9 cellular contexts compared by ENCODE assay signal in genomic region chr12:11731042-11731357, GRCh38.
DNase-seq lines count a peak whose midpoint lies in the region; ATAC-seq and TF ChIP-seq lines count a peak whose summit lies in the region.
"Had no signal": no experiment of that assay in that cellular context is flagged by ENCODE, and none has a peak within 500 bp of the region (broad histone marks: within the 10 kb centered on the region; RNA-seq: fewer than 3 reads in every experiment).

No MANE protein-coding gene starts in this region.

- POLR2A ChIA-PET in activated CD4-positive, alpha-beta T cell treated with anti-CD3 and anti-CD28 coated beads for 36 hours (lab: Charles Lee), result interaction anchor here (0.7 to 1.9 kb wide), 5 partner anchors 32 to 278 kb away, joined by 4 to 12 read pairs (median 4); no protein-coding TSS in a partner anchor
- POLR2A ChIA-PET in activated CD8-positive, alpha-beta T cell treated with anti-CD3 and anti-CD28 coated beads for 36 hours (lab: Charles Lee), result interaction anchor here (0.7 to 1.5 kb wide), 6 partner anchors 12 to 900 kb away, joined by 3 to 6 read pairs (median 4); no protein-coding TSS in a partner anchor

- WGBS in thyroid gland, 2 donors, result 67 to 72% methylated on average over 1 of the region's 1 CpG

- peak overlapping the region; percentile 88 for H3K27ac Mint-ChIP-seq in activated CD4-positive, alpha-beta T cell treated with anti-CD3 and anti-CD28 coated beads for 36 hours
- H3K27ac Mint-ChIP-seq in activated CD8-positive, alpha-beta T cell treated with anti-CD3 and anti-CD28 coated beads for 36 hours, result peak overlapping the region; percentile 89
- peak overlapping the region; percentile 95 for H3K27ac Mint-ChIP-seq in memory B cell
- no peak overlapping the region for H3K27ac Mint-ChIP-seq in nephron progenitor cell

- H3K4me3 ChIP-seq in thyroid gland (replicated peaks in 1 of 3), result no peak overlapping the region

- CTCF ChIA-PET in activated CD4-positive, alpha-beta T cell treated with anti-CD3 and anti-CD28 coated beads for 36 hours (lab: Charles Lee), result interaction anchor here (0.6 to 1.7 kb wide), 8 partner anchors 10 to 624 kb away, joined by 3 to 9 read pairs (median 4); no protein-coding TSS in a partner anchor
- CTCF ChIA-PET in activated CD8-positive, alpha-beta T cell treated with anti-CD3 and anti-CD28 coated beads for 36 hours (lab: Charles Lee), result interaction anchor here (0.6 to 4.1 kb wide), 8 partner anchors 13 to 305 kb away, joined by 3 to 15 read pairs (median 4); partner anchors contain the start of gene ETV6

- ATAC-seq in activated CD4-positive, alpha-beta T cell treated with anti-CD3 and anti-CD28 coated beads for 36 hours, result peak; percentile 64
- peak; percentile 62 for ATAC-seq in activated CD8-positive, alpha-beta T cell treated with anti-CD3 and anti-CD28 coated beads for 36 hours
- no peak for ATAC-seq in memory B cell (ENCODE audit: low read depth)
- no peak for ATAC-seq in GM21786 (IDR thresholded peaks at IDR 0.05; ENCODE audit: unreplicated experiment)

- H3K4me1 ChIP-seq in thyroid gland, result peaks cover 48 to 56% of the 10 kb centered on the region in 2 donors

- H3K4me3 Mint-ChIP-seq in activated CD4-positive, alpha-beta T cell treated with anti-CD3 and anti-CD28 coated beads for 36 hours, result peak overlapping the region; percentile 21
- H3K4me3 Mint-ChIP-seq in activated CD8-positive, alpha-beta T cell treated with anti-CD3 and anti-CD28 coated beads for 36 hours, result peak overlapping the region; percentile 16
- H3K4me3 Mint-ChIP-seq in memory B cell, result peak overlapping the region; percentile 57
- H3K4me3 Mint-ChIP-seq in nephron progenitor cell, result no peak overlapping the region

- no peaks in the 10 kb centered on the region for H3K9me3 ChIP-seq in thyroid gland

- no peak for TF ChIP-seq CTCF in activated CD8-positive, alpha-beta T cell treated with anti-CD3 and anti-CD28 coated beads for 36 hours (IDR thresholded peaks at IDR 0.05)
- TF ChIP-seq CTCF in thyroid gland (IDR thresholded peaks at IDR 0.05) (no peak), nephron progenitor cell (IDR thresholded peaks at IDR 0.05) (no peak)

- peak overlapping the region; percentile 78 to 91 (median 81) for H3K27ac ChIP-seq in thyroid gland

- intact Hi-C loops in activated CD4-positive, alpha-beta T cell treated with anti-CD3 and anti-CD28 coated beads for 36 hours (cut with DNase I, micrococcal nuclease), result loop anchor here (1.0 to 5.0 kb wide), 5 partner anchors 32 to 249 kb away; no protein-coding TSS in a partner anchor
- intact Hi-C loops in activated CD8-positive, alpha-beta T cell treated with anti-CD3 and anti-CD28 coated beads for 36 hours (cut with micrococcal nuclease), result loop anchor here (5.0 kb wide), 1 partner anchor 36 kb away; no protein-coding TSS in a partner anchor
- intact Hi-C loops in thyroid gland (cut with DNase I), result no loop called here

- peaks cover 83% of the 10 kb centered on the region for H3K4me1 Mint-ChIP-seq in activated CD4-positive, alpha-beta T cell treated with anti-CD3 and anti-CD28 coated beads for 36 hours
- H3K4me1 Mint-ChIP-seq in activated CD8-positive, alpha-beta T cell treated with anti-CD3 and anti-CD28 coated beads for 36 hours (ENCODE audit: low read depth), result peaks cover 69% of the 10 kb centered on the region
- H3K4me1 Mint-ChIP-seq in memory B cell (peaks cover 63% of the 10 kb centered on the region), nephron progenitor cell (peaks cover 26% of the 10 kb centered on the region)

- TF ChIP-seq POLR2A in thyroid gland (IDR thresholded peaks at IDR 0.05), result no peak

- no peak for DNase-seq in activated CD4-positive, alpha-beta T cell treated with anti-CD3 and anti-CD28 coated beads for 36 hours
- DNase-seq in activated CD4-positive, alpha-beta T cell treated with anti-CD3 and anti-CD28 coated beads for 48 hours, result no peak
- peak; percentile 26 for DNase-seq in activated CD8-positive, alpha-beta T cell treated with anti-CD3 and anti-CD28 coated beads for 36 hours
- no peak for DNase-seq in memory B cell (ENCODE audit: low spot score in 2 of 2)
- no peak for DNase-seq in thyroid gland
- no peak for DNase-seq in nephron progenitor cell
- no peak for DNase-seq in NCI-H526 (lab: John Stamatoyannopoulos, UW)
- DNase-seq: cortex of kidney had no signal

- peaks cover 17% of the 10 kb centered on the region for H3K36me3 Mint-ChIP-seq in activated CD4-positive, alpha-beta T cell treated with anti-CD3 and anti-CD28 coated beads for 36 hours (ENCODE audit: low read depth)
- H3K36me3 Mint-ChIP-seq in activated CD8-positive, alpha-beta T cell treated with anti-CD3 and anti-CD28 coated beads for 36 hours (ENCODE audit: low read depth), result peaks cover 15% of the 10 kb centered on the region
- H3K36me3 Mint-ChIP-seq in memory B cell, result peaks cover 1% of the 10 kb centered on the region
- H3K36me3 Mint-ChIP-seq in nephron progenitor cell (ENCODE audit: low read depth), result peaks cover 5% of the 10 kb centered on the region

- no peaks in the 10 kb centered on the region for H3K36me3 ChIP-seq in thyroid gland

- no peaks in the 10 kb centered on the region for H3K9me3 Mint-ChIP-seq in activated CD4-positive, alpha-beta T cell treated with anti-CD3 and anti-CD28 coated beads for 36 hours (ENCODE audit: low read depth)
- H3K9me3 Mint-ChIP-seq in activated CD8-positive, alpha-beta T cell treated with anti-CD3 and anti-CD28 coated beads for 36 hours, result peaks cover under 1% of the 10 kb centered on the region
- H3K9me3 Mint-ChIP-seq in memory B cell (no peaks in the 10 kb centered on the region), nephron progenitor cell (no peaks in the 10 kb centered on the region)

- H3K27me3 ChIP-seq in thyroid gland, result no peaks in the 10 kb centered on the region

- H3K27me3 Mint-ChIP-seq in activated CD4-positive, alpha-beta T cell treated with anti-CD3 and anti-CD28 coated beads for 36 hours, result no peaks in the 10 kb centered on the region
- H3K27me3 Mint-ChIP-seq in activated CD8-positive, alpha-beta T cell treated with anti-CD3 and anti-CD28 coated beads for 36 hours, result no peaks in the 10 kb centered on the region
- H3K27me3 Mint-ChIP-seq in memory B cell (no peaks in the 10 kb centered on the region), nephron progenitor cell (ENCODE audit: low read depth, poor library complexity) (no peaks in the 10 kb centered on the region)

Comparison
In these comparisons a context has a peak if more than half of its experiments do, and no peak if none do; other contexts are left out.
1. ATAC-seq: peak in activated CD4-positive, alpha-beta T cell treated with anti-CD3 and anti-CD28 coated beads for 36 hours (single experiment) and activated CD8-positive, alpha-beta T cell treated with anti-CD3 and anti-CD28 coated beads for 36 hours (single experiment); none in memory B cell (single experiment) and GM21786 (single experiment).